27 cellular contexts compared by ENCODE assay signal in genomic region chr7:30001953-30002352, GRCh38. TPM values are rescaled to one million over a fixed set of nuclear protein-coding genes. Genes with fewer than 3 reads are reported as not detected.
DNase-seq lines count a peak whose midpoint lies in the region; ATAC-seq, FAIRE-seq and TF ChIP-seq lines count a peak whose summit lies in the region.
"Had no signal": no experiment of that assay in that cellular context is flagged by ENCODE, and none has a peak within 500 bp of the region (broad histone marks: within the 10 kb centered on the region; RNA-seq: fewer than 3 reads in every experiment).

No MANE protein-coding gene starts in this region.

- H3K79me2 ChIP-seq in GM12878 (ENCODE audit: control insufficient read depth, insufficient read depth, low read length): no peaks in the 10 kb centered on the region

- H3K36me3 ChIP-seq in A673 (ENCODE audit: insufficient read depth, low read length, poor library complexity, severe bottlenecking): no peaks in the 10 kb centered on the region
- H3K36me3 ChIP-seq in GM12878 (ENCODE audit: control insufficient read depth in 2 of 2, insufficient read depth in 2 of 2, low read length in 1 of 2): no peaks in the 10 kb centered on the region
- H3K36me3 ChIP-seq: breast epithelium, gastrocnemius medialis, lower lobe of right lung, SJSA1, upper lobe of right lung, WERI-Rb-1 had no signal

- WGBS in GM12878 (ENCODE audit: insufficient coverage, insufficient replicate concordance, low lambda C conversion rate, missing lambda C conversion rate): 98% methylated on average over 2 of the region's 2 CpGs

- no peak overlapping the region for H3K9ac ChIP-seq in GM12878 (ENCODE audit: control insufficient read depth, insufficient read depth, low read length)

- no peaks in the 10 kb centered on the region for H3K9me3 ChIP-seq in A673 (ENCODE audit: low read depth, low read length, poor library complexity, severe bottlenecking)
- no peaks in the 10 kb centered on the region for H3K9me3 ChIP-seq in GM12878 (replicated peaks; ENCODE audit: control insufficient read depth, insufficient read depth, low read length)
- H3K9me3 ChIP-seq: breast epithelium, gastrocnemius medialis, lower lobe of right lung, SJSA1 had no signal

- H3K27ac ChIP-seq in A673 (ENCODE audit: low read depth, low read length, poor library complexity, severe bottlenecking): no peak overlapping the region
- H3K27ac ChIP-seq in GM12878 (ENCODE audit: control insufficient read depth, insufficient read depth): no peak overlapping the region
- H3K27ac ChIP-seq: breast epithelium, C4-2B, gastrocnemius medialis, lower lobe of right lung, SJSA1, upper lobe of right lung, WERI-Rb-1 had no signal

- in situ Hi-C loops in GM12878 (cut with MboI): no loop called here

- no peak overlapping the region for H3K4me2 ChIP-seq in GM12878 (ENCODE audit: control insufficient read depth, insufficient read depth)

- POLR2A ChIA-PET in A673 (lab: Charles Lee; ENCODE audit: low non-redundant PET): no interaction called here
- POLR2A ChIA-PET in GM12878 (lab: Charles Lee): interaction anchor here (0.6 kb wide), 1 partner anchor 21 kb away, joined by 3 read pairs; no protein-coding TSS in a partner anchor

- no peaks in the 10 kb centered on the region for H4K20me1 ChIP-seq in GM12878 (ENCODE audit: control insufficient read depth, insufficient read depth)

- H3K27me3 ChIP-seq in A673 (replicated peaks; ENCODE audit: insufficient read depth, low read depth, low read length, poor library complexity) (no peaks in the 10 kb centered on the region), GM12878 (replicated peaks in 1 of 2; ENCODE audit: control insufficient read depth in 2 of 2, insufficient read depth in 2 of 2, low read length in 1 of 2) (no peaks in the 10 kb centered on the region)
- H3K27me3 ChIP-seq: breast epithelium, dorsolateral prefrontal cortex, gastrocnemius medialis, SJSA1, upper lobe of right lung had no signal

- no peak overlapping the region for H2AFZ ChIP-seq in GM12878 (ENCODE audit: control insufficient read depth, low read depth, low read length)

- no TSS peak for BruUV-seq in A673 (replicated peaks; lab: Mats Ljungman, UMichigan)
- no TSS peak for BruUV-seq in GM12878 (replicated peaks; lab: Mats Ljungman, UMichigan)

- SMC1A ChIA-PET in GM12878 (lab: Charles Lee; ENCODE audit: uncharacterized antibody, unreplicated experiment): interaction anchor here (0.9 to 1.1 kb wide), 3 partner anchors 9 to 43 kb away, joined by 3 to 5 read pairs (median 3); no protein-coding TSS in a partner anchor

- no peak overlapping the region for H3K4me3 ChIP-seq in A673 (ENCODE audit: low read depth, low read length, poor library complexity, severe bottlenecking)
- H3K4me3 ChIP-seq in GM12878: no peak overlapping the region
- H3K4me3 ChIP-seq: breast epithelium, gastrocnemius medialis, lower lobe of right lung, SJSA1, upper lobe of right lung had no signal

- no peak for TF ChIP-seq EP300 in GM12878 (IDR thresholded peaks at IDR 0.05; ENCODE audit: borderline replicate concordance in 1 of 2, control insufficient read depth in 1 of 2, low read depth in 2 of 2, low read length in 2 of 2)

- no peak for TF ChIP-seq CTCF in A673 (conservative IDR thresholded peaks at IDR 0.05; ENCODE audit: low read depth, low read length)
- TF ChIP-seq CTCF in GM12878 (IDR thresholded peaks at IDR 0.05 in 2 of 3, conservative IDR thresholded peaks at IDR 0.05 in 1 of 3; ENCODE audit: control insufficient read depth in 2 of 3, extremely low read depth in 1 of 3, insufficient read depth in 1 of 3, low read depth in 3 of 3, low read length in 3 of 3): no peak

- ATAC-seq in GM12878 (no peak), GM19351 (IDR thresholded peaks at IDR 0.05; ENCODE audit: unreplicated experiment) (no peak), HG02623 (IDR thresholded peaks at IDR 0.05; ENCODE audit: unreplicated experiment) (no peak)
- ATAC-seq: gastrocnemius medialis; lower lobe of right lung; naive thymus-derived CD8-positive, alpha-beta T cell; upper lobe of right lung had no signal

- intact Hi-C loops in A673 (cut with micrococcal nuclease; ENCODE audit: unreplicated experiment): no loop called here
- intact Hi-C loops in GM12878 (cut with micrococcal nuclease; ENCODE audit: unreplicated experiment): no loop called here

- no peak for TF ChIP-seq POLR2A in H54 (IDR thresholded peaks at IDR 0.05; ENCODE audit: low read depth, low read length)
- TF ChIP-seq POLR2A in GM12878 (IDR thresholded peaks at IDR 0.05; ENCODE audit: low read depth, low read length): no peak

- peak; percentile 66 for FAIRE-seq in H54 (lab: Jason Lieb, UNC)
- FAIRE-seq in GM12878 (lab: Jason Lieb, UNC): peak; percentile 57

- TF ChIP-seq RAD21 in GM12878 (IDR thresholded peaks at IDR 0.05; ENCODE audit: insufficient read depth, low read depth, low read length): no peak

- CTCF ChIA-PET in A673 (lab: Charles Lee) (no interaction called here), GM12878 (lab: Yijun Ruan, JAX) (interaction anchor here (0.8 kb wide), 1 partner anchor 59 kb away, joined by 3 read pairs; no protein-coding TSS in a partner anchor)

- H3K4me1 ChIP-seq in A673 (ENCODE audit: insufficient read depth, low read length, poor library complexity, severe bottlenecking) (peaks cover 12% of the 10 kb centered on the region), GM12878 (ENCODE audit: control insufficient read depth, insufficient read depth, low read length) (no peaks in the 10 kb centered on the region)
- H3K4me1 ChIP-seq: breast epithelium, gastrocnemius medialis, lower lobe of right lung, upper lobe of right lung had no signal

- RAD21 ChIA-PET in GM12878 (lab: Charles Lee; ENCODE audit: unreplicated experiment): no interaction called here

- DNase-seq in A673 (ENCODE audit: low spot score) (peak; percentile 49), H54 (ENCODE audit: insufficient read length, low spot score) (no peak), NCI-H187 treated with DMSO at 0.1 percent for 48 hours (lab: John Stamatoyannopoulos, UW) (peak; percentile 82), GM12878 (ENCODE audit: low read depth, low spot score) (no peak), GF-D8 (lab: John Stamatoyannopoulos, UW) (no peak)
- no peak for DNase-seq in stimulated activated CD4-positive, alpha-beta T cell treated with anti-CD3 and anti-CD28 coated beads, Interleukin-15, amount 100 ng/mL, for 24 hours
- DNase-seq: activated CD4-positive, alpha-beta T cell treated with anti-CD3 and anti-CD28 coated beads, Interleukin-2, amount 10 ng/mL, durations not matched to agents 24 days and 14 days; activated effector memory CD4-positive, alpha-beta T cell treated with anti-CD3 and anti-CD28 coated beads, Interleukin-2, amount 50 U/mL, for 16 hours; activated T-cell treated with anti-CD3 and anti-CD28 coated beads, Interleukin-2, amount 50 U/mL, for 1 hour; anterior cingulate cortex; COR-L47; DMS53; dorsolateral prefrontal cortex; gastrocnemius medialis; lower lobe of right lung; naive thymus-derived CD8-positive, alpha-beta T cell; NCI-H226; nucleus accumbens; RPMI8226; stimulated activated naive CD4-positive, alpha-beta T cell treated with Interleukin-2 at 50 U/mL for 16 hours; upper lobe of right lung; WERI-Rb-1 had no signal

RNA-seq across cellular contexts. Expression of gene SCRN1, which starts 12.4 kb away (rescaled TPM):
- total RNA-seq in A673 (2021): 83.9 and 84.3 TPM in 2 replicates
- total RNA-seq in GM12878 (2013; cell fraction: nucleolus; rRNA removed): 27.7 and 29.9 TPM in 2 replicates
- 39.5 and 44.1 TPM in 2 replicates for total RNA-seq in GM12878 (2014; rRNA removed)
- 41.6 and 41.9 TPM in 2 replicates for total RNA-seq in GM12878 (2014; rRNA removed; fragmentation: Illumina TruSeq; extraction: Trizol)
- 67.6 and 68.5 TPM in 2 replicates for total RNA-seq in GM12878 (2021)
- polyA plus RNA-seq in GM12878 (2011; ENCODE audit: low read depth): 28.2 TPM
- 41.7 and 46.7 TPM in 2 replicates for polyA plus RNA-seq in GM12878 (2011; rRNA removed)
- polyA plus RNA-seq in GM12878 (2011; cell fraction: cytosol; rRNA removed): 28.1 and 34.2 TPM in 2 replicates
- 25.7 and 30.3 TPM in 2 replicates for polyA plus RNA-seq in GM12878 (2011; cell fraction: nucleus; rRNA removed)
- 31.1 and 38.9 TPM in 2 replicates for polyA plus RNA-seq in GM12878 (2012)
- 51.3 and 51.5 TPM in 2 replicates for polyA plus RNA-seq in GM12878 (2014; fragmentation: Illumina TruSeq; extraction: Trizol)
- 10 to 100 TPM; 11.1 to 13.4 TPM for polyA plus RNA-seq in GM12878 (2014; fragmentation: Nextera tagmentation; extraction: Ambion mirVana)
- 33.0 and 36.7 TPM in 2 replicates for polyA plus RNA-seq in GM12878 (2014; rRNA removed)
- 10 to 100 TPM; 42.7 to 49.2 TPM for polyA plus RNA-seq in GM12878 (2016; fragmentation: Nextera tagmentation; extraction: Ambion mirVana)
- 52.3 and 54.2 TPM in 2 replicates for polyA minus RNA-seq in GM12878 (2011; rRNA and poly(A)+ RNA removed)
- 17.8 and 18.6 TPM in 2 replicates for polyA minus RNA-seq in GM12878 (2011; cell fraction: cytosol; rRNA and poly(A)+ RNA removed)
- 10.2 and 11.3 TPM in 2 replicates for polyA minus RNA-seq in GM12878 (2011; cell fraction: nucleus; rRNA and poly(A)+ RNA removed)

RNA-seq across cellular contexts. Expression of gene FKBP14, which starts 24.5 kb away (rescaled TPM):
- total RNA-seq in A673 (2021) (46.0 and 53.6 TPM in 2 replicates), GM12878 (2014; rRNA removed) (4.2 and 6.2 TPM in 2 replicates), GM12878 (2014; rRNA removed; fragmentation: Illumina TruSeq; extraction: Trizol) (6.8 and 8.5 TPM in 2 replicates), GM12878 (2021) (3.0 and 5.1 TPM in 2 replicates)
- 38.2 and 39.7 TPM in 2 replicates for total RNA-seq in GM12878 (2013; cell fraction: nucleolus; rRNA removed)
- 6.6 TPM for polyA plus RNA-seq in GM12878 (2011; ENCODE audit: low read depth)
- polyA plus RNA-seq in GM12878 (2011; rRNA removed) (8.2 and 15.7 TPM in 2 replicates), GM12878 (2014; fragmentation: Illumina TruSeq; extraction: Trizol) (8.9 and 11.8 TPM in 2 replicates), GM12878 (2014; fragmentation: Nextera tagmentation; extraction: Ambion mirVana) (1 to 10 TPM; 2.7 to 3.7 TPM), GM12878 (2014; rRNA removed) (6.9 and 7.8 TPM in 2 replicates), GM12878 (2016; fragmentation: Nextera tagmentation; extraction: Ambion mirVana) (1 to 10 TPM; 3.5 to 6.0 TPM)
- polyA plus RNA-seq in GM12878 (2011; cell fraction: cytosol; rRNA removed): 2.9 and 3.1 TPM in 2 replicates
- 5.1 and 5.4 TPM in 2 replicates for polyA plus RNA-seq in GM12878 (2011; cell fraction: nucleus; rRNA removed)
- polyA plus RNA-seq in GM12878 (2012): 7.3 and 8.1 TPM in 2 replicates
- polyA minus RNA-seq in GM12878 (2011; rRNA and poly(A)+ RNA removed): 4.9 and 5.4 TPM in 2 replicates
- 2.0 and 2.9 TPM in 2 replicates for polyA minus RNA-seq in GM12878 (2011; cell fraction: cytosol; rRNA and poly(A)+ RNA removed)
- 5.2 and 6.7 TPM in 2 replicates for polyA minus RNA-seq in GM12878 (2011; cell fraction: nucleus; rRNA and poly(A)+ RNA removed)

RNA-seq across cellular contexts. Expression of gene PLEKHA8, which starts 26.3 kb away (rescaled TPM):
- total RNA-seq in A673 (2021) (22.2 and 29.0 TPM in 2 replicates), GM12878 (2014; rRNA removed) (5.3 and 5.4 TPM in 2 replicates), GM12878 (2014; rRNA removed; fragmentation: Illumina TruSeq; extraction: Trizol) (5.6 and 6.0 TPM in 2 replicates), GM12878 (2021) (7.1 and 7.6 TPM in 2 replicates)
- total RNA-seq in GM12878 (2013; cell fraction: nucleolus; rRNA removed): 34.6 and 37.7 TPM in 2 replicates
- polyA plus RNA-seq in GM12878 (2011; ENCODE audit: low read depth): 3.4 TPM
- polyA plus RNA-seq in GM12878 (2011; rRNA removed) (13.2 and 16.5 TPM in 2 replicates), GM12878 (2014; fragmentation: Illumina TruSeq; extraction: Trizol) (5.1 and 6.1 TPM in 2 replicates), GM12878 (2014; fragmentation: Nextera tagmentation; extraction: Ambion mirVana) (1 to 10 TPM; 1.1 to 1.7 TPM), GM12878 (2014; rRNA removed) (3.5 and 3.7 TPM in 2 replicates), GM12878 (2016; fragmentation: Nextera tagmentation; extraction: Ambion mirVana) (1 to 10 TPM; 6.3 to 8.3 TPM)
- 4.2 and 5.6 TPM in 2 replicates for polyA plus RNA-seq in GM12878 (2011; cell fraction: cytosol; rRNA removed)
- 18.7 and 23.7 TPM in 2 replicates for polyA plus RNA-seq in GM12878 (2011; cell fraction: nucleus; rRNA removed)
- polyA plus RNA-seq in GM12878 (2012): 3.6 and 5.9 TPM in 2 replicates
- 13.3 and 15.8 TPM in 2 replicates for polyA minus RNA-seq in GM12878 (2011; rRNA and poly(A)+ RNA removed)
- 4.3 and 4.8 TPM in 2 replicates for polyA minus RNA-seq in GM12878 (2011; cell fraction: cytosol; rRNA and poly(A)+ RNA removed)
- 17.3 and 20.1 TPM in 2 replicates for polyA minus RNA-seq in GM12878 (2011; cell fraction: nucleus; rRNA and poly(A)+ RNA removed)

Comparison
In these comparisons a context has a peak if more than half of its experiments do, and no peak if none do; other contexts are left out.
1. DNase-seq: peak in A673 (single experiment) and NCI-H187 treated with DMSO at 0.1 percent for 48 hours (single experiment); none in H54 (single experiment), GM12878 (single experiment), GF-D8 (single experiment) and stimulated activated CD4-positive, alpha-beta T cell treated with anti-CD3 and anti-CD28 coated beads, Interleukin-15, amount 100 ng/mL, for 24 hours (single experiment).